Comparison of ENCODE assay signal across 18 cellular contexts in genomic region chr12:6432991-6433390, GRCh38. TPM values are rescaled to one million over a fixed set of nuclear protein-coding genes. Genes with fewer than 3 reads are reported as not detected.
DNase-seq lines count a peak whose midpoint lies in the region; ATAC-seq and TF ChIP-seq lines count a peak whose summit lies in the region.
"Had no signal": no experiment of that assay in that cellular context is flagged by ENCODE, and none has a peak within 500 bp of the region (broad histone marks: within the 10 kb centered on the region; RNA-seq: fewer than 3 reads in every experiment).

No MANE protein-coding gene starts in this region.

- H3K9ac ChIP-seq in IMR-90 (ENCODE audit: low read depth, low read length) (no peak overlapping the region), trophoblast cell (ENCODE audit: low read length) (no peak overlapping the region)

- peak; percentile 54 for DNase-seq in activated CD8-positive, alpha-beta memory T cell treated with anti-CD3 and anti-CD28 coated beads for 24 hours
- no peak for DNase-seq in activated CD8-positive, alpha-beta memory T cell treated with anti-CD3 and anti-CD28 coated beads, Interleukin-2, amount 50 U/mL, for 4 hours
- no peak for DNase-seq in IMR-90
- DNase-seq in activated naive CD4-positive, alpha-beta T cell treated with anti-CD3 and anti-CD28 coated beads, Interleukin-2, amount 50 U/mL, for 72 hours (ENCODE audit: low spot score in 2 of 2): no peak
- no peak for DNase-seq in HFFc6
- DNase-seq in trophoblast cell: no peak
- DNase-seq in mesenteric fat pad (ENCODE audit: low spot score): no peak
- DNase-seq: body of pancreas; Calu3; NCI-H1105; RPMI8226; stimulated activated CD4-positive, alpha-beta T cell treated with anti-CD3 and anti-CD28 coated beads, Interleukin-4, amount 100 ng/mL, for 1 hour; upper lobe of right lung had no signal

- 0 out of 4 replicates have a peak, but pooled peaks cover 0 to 3% of the 10 kb centered on the region in 2 experiments for H3K79me1 ChIP-seq in IMR-90 (ENCODE audit: low read depth in 1 of 2, low read length in 2 of 2)
- no peaks in the 10 kb centered on the region for H3K79me1 ChIP-seq in trophoblast cell (ENCODE audit: low read length)

- no peak for TF ChIP-seq RAD21 in IMR-90 (IDR thresholded peaks at IDR 0.05; ENCODE audit: low read length)

- peaks cover 12% of the 10 kb centered on the region for H3K4me1 ChIP-seq in IMR-90 (ENCODE audit: control insufficient read depth, insufficient read depth, low read length)
- H3K4me1 ChIP-seq in trophoblast cell (ENCODE audit: control insufficient read depth in 1 of 2, insufficient read depth in 2 of 2, low read length in 2 of 2): no peaks in the 10 kb centered on the region
- H3K4me1 ChIP-seq: right lobe of liver had no signal

- POLR2A ChIA-PET in IMR-90 (lab: Charles Lee; ENCODE audit: unreplicated experiment): no interaction called here

- H3K27ac Mint-ChIP-seq in activated naive CD4-positive, alpha-beta T cell treated with anti-CD3 and anti-CD28 coated beads, Interleukin-2, amount 50 U/mL, for 72 hours: peak overlapping the region; percentile 73 to 91
- peak overlapping the region; percentile 83 for H3K27ac Mint-ChIP-seq in stimulated activated naive CD8-positive, alpha-beta T cell treated with anti-CD3 and anti-CD28 coated beads, Interleukin-15, Interleukin-2, amounts not matched to agents 100 ng/mL and 50 ng/mL, for 24 hours
- H3K27ac Mint-ChIP-seq in HFFc6: no peak overlapping the region
- H3K27ac Mint-ChIP-seq: dendritic cell treated with granulocyte-macrophage colony-stimulating factor and Interleukin-4, amounts not matched to agents 40 ng/mL and 50 ng/mL, for 4 days had no signal

- H4K5ac ChIP-seq in IMR-90 (ENCODE audit: low read depth, low read length): no peak overlapping the region

- H3K27me3 Mint-ChIP-seq in stimulated activated naive CD8-positive, alpha-beta T cell treated with anti-CD3 and anti-CD28 coated beads, Interleukin-15, Interleukin-2, amounts not matched to agents 100 ng/mL and 50 ng/mL, for 24 hours: no peaks in the 10 kb centered on the region
- no peaks in the 10 kb centered on the region; the same call in 1 of the 2 replicates for H3K27me3 Mint-ChIP-seq in HFFc6 (ENCODE audit: insufficient read depth)

- H3K27ac ChIP-seq in IMR-90 (ENCODE audit: insufficient read depth, low read length): no peak overlapping the region
- no peak overlapping the region for H3K27ac ChIP-seq in trophoblast cell (ENCODE audit: low read depth, low read length)
- H3K27ac ChIP-seq: body of pancreas, esophagus muscularis mucosa, right lobe of liver, upper lobe of right lung had no signal

- intact Hi-C loops in IMR-90 (cut with micrococcal nuclease): no loop called here

- no peak overlapping the region for H4K12ac ChIP-seq in trophoblast cell (ENCODE audit: low read depth, low read length)

- H3K9me1 ChIP-seq in IMR-90 (ENCODE audit: insufficient read depth, low read length): peaks cover 17% of the 10 kb centered on the region

- H3K4me2 ChIP-seq in IMR-90 (ENCODE audit: low read depth, low read length): no peak overlapping the region
- H3K4me2 ChIP-seq in trophoblast cell (ENCODE audit: low read length): no peak overlapping the region

- H2AK9ac ChIP-seq in IMR-90 (replicated peaks; ENCODE audit: low read depth, low read length, poor library complexity): no peak overlapping the region

- H4K91ac ChIP-seq in IMR-90 (ENCODE audit: insufficient read depth, low read depth, low read length): no peak overlapping the region
- no peak overlapping the region for H4K91ac ChIP-seq in trophoblast cell (ENCODE audit: low read depth, low read length)

- no peak overlapping the region for H3K4me3 ChIP-seq in IMR-90 (ENCODE audit: insufficient read depth, low read depth, low read length)
- H3K4me3 ChIP-seq in trophoblast cell (ENCODE audit: low read depth, low read length): no peak overlapping the region
- H3K4me3 ChIP-seq: body of pancreas, esophagus muscularis mucosa, right lobe of liver, upper lobe of right lung had no signal

- no CpG with 5 or more reads among the region's 5 CpGs for WGBS in IMR-90 (ENCODE audit: extremely low coverage in 2 of 2, insufficient read length in 1 of 2), 2 experiments
- WGBS in trophoblast cell (ENCODE audit: extremely low coverage, insufficient coverage, insufficient read length): no CpG with 5 or more reads among the region's 5 CpGs

- H3K23ac ChIP-seq in IMR-90 (ENCODE audit: low read depth, low read length) (peak overlapping the region; percentile 42; the same call in 1 of the 2 replicates), trophoblast cell (ENCODE audit: low read length) (no peak overlapping the region)

- H4K8ac ChIP-seq in IMR-90 (ENCODE audit: low read depth in 2 of 2, low read length in 2 of 2) (peak overlapping the region in 1 of 2 experiments; percentile 35; a peak in 1 of 4 replicates), trophoblast cell (ENCODE audit: low read depth, low read length) (no peak overlapping the region)

- dilution Hi-C loops in IMR-90 (cut with HindIII; ENCODE audit: low sequenced_read_pairs, unreplicated experiment): no loop called here

- H2AK5ac ChIP-seq in IMR-90 (ENCODE audit: low read depth, low read length): no peak overlapping the region
- H2AK5ac ChIP-seq in trophoblast cell (ENCODE audit: low read length): no peak overlapping the region

- H3K4ac ChIP-seq in IMR-90 (ENCODE audit: low read depth, low read length) (no peak overlapping the region), trophoblast cell (ENCODE audit: low read depth, low read length) (no peak overlapping the region)

- no peak for ATAC-seq in IMR-90 (ENCODE audit: low read depth)
- no peak for ATAC-seq in activated naive CD4-positive, alpha-beta T cell treated with anti-CD3 and anti-CD28 coated beads, Interleukin-2, amount 50 U/mL, for 72 hours
- ATAC-seq: body of pancreas, right lobe of liver, upper lobe of right lung had no signal

- BruUV-seq in IMR-90 (replicated peaks; lab: Mats Ljungman, UMichigan): no TSS peak

- H3K4me3 Mint-ChIP-seq in stimulated activated naive CD8-positive, alpha-beta T cell treated with anti-CD3 and anti-CD28 coated beads, Interleukin-15, Interleukin-2, amounts not matched to agents 100 ng/mL and 50 ng/mL, for 24 hours: no peak overlapping the region
- H3K4me3 Mint-ChIP-seq in HFFc6: no peak overlapping the region
- H3K4me3 Mint-ChIP-seq: dendritic cell treated with granulocyte-macrophage colony-stimulating factor and Interleukin-4, amounts not matched to agents 40 ng/mL and 50 ng/mL, for 4 days had no signal

- H3K4me1 Mint-ChIP-seq in stimulated activated naive CD8-positive, alpha-beta T cell treated with anti-CD3 and anti-CD28 coated beads, Interleukin-15, Interleukin-2, amounts not matched to agents 100 ng/mL and 50 ng/mL, for 24 hours (ENCODE audit: low read depth): peaks cover 86% of the 10 kb centered on the region
- peaks cover 22% of the 10 kb centered on the region for H3K4me1 Mint-ChIP-seq in HFFc6 (ENCODE audit: low read depth)

- no peaks in the 10 kb centered on the region for H3K79me2 ChIP-seq in trophoblast cell (ENCODE audit: control insufficient read depth, insufficient read depth, low read length, poor library complexity)

- H2BK12ac ChIP-seq in trophoblast cell (ENCODE audit: low read length): no peak overlapping the region

- no peak for TF ChIP-seq CTCF in IMR-90 (conservative IDR thresholded peaks at IDR 0.05; ENCODE audit: low read depth, low read length)
- TF ChIP-seq CTCF in HFFc6 (IDR thresholded peaks at IDR 0.05): no peak

- H3K36me3 ChIP-seq in IMR-90 (ENCODE audit: control insufficient read depth, insufficient read depth, low read length) (no peaks in the 10 kb centered on the region), trophoblast cell (ENCODE audit: control insufficient read depth in 1 of 2, insufficient read depth in 2 of 2, low read length in 2 of 2) (no peaks in the 10 kb centered on the region)
- H3K36me3 ChIP-seq: esophagus muscularis mucosa, right lobe of liver, upper lobe of right lung had no signal

- H3K14ac ChIP-seq in IMR-90 (replicated peaks; ENCODE audit: low read depth, low read length) (no peak overlapping the region), trophoblast cell (ENCODE audit: low read length) (no peak overlapping the region)

- TF ChIP-seq POLR2A in IMR-90 (IDR thresholded peaks at IDR 0.05; ENCODE audit: low read depth, low read length): no peak

- no peaks in the 10 kb centered on the region for H3K27me3 ChIP-seq in IMR-90 (ENCODE audit: control insufficient read depth, insufficient read depth, low read length)
- H3K27me3 ChIP-seq in trophoblast cell (ENCODE audit: insufficient read depth, low read length): no peaks in the 10 kb centered on the region
- H3K27me3 ChIP-seq: body of pancreas, esophagus muscularis mucosa, right lobe of liver, upper lobe of right lung had no signal

- H2AFZ ChIP-seq in IMR-90 (replicated peaks; ENCODE audit: low read length, poor library complexity) (no peak overlapping the region), trophoblast cell (ENCODE audit: insufficient read depth, low read length, poor library complexity) (no peak overlapping the region)

- in situ Hi-C loops in IMR-90 (cut with MboI; ENCODE audit: low sequenced_read_pairs): no loop called here

- H2BK5ac ChIP-seq in IMR-90 (ENCODE audit: low read depth, low read length, poor library complexity, severe bottlenecking) (no peak overlapping the region), trophoblast cell (ENCODE audit: low read depth, low read length, poor library complexity) (no peak overlapping the region)

- H3K18ac ChIP-seq in IMR-90 (ENCODE audit: low read depth, low read length) (no peak overlapping the region), trophoblast cell (ENCODE audit: low read length) (no peak overlapping the region)

- H3K9me3 ChIP-seq in IMR-90 (ENCODE audit: control insufficient read depth, insufficient read depth, low read length): no peaks in the 10 kb centered on the region
- no peaks in the 10 kb centered on the region for H3K9me3 ChIP-seq in trophoblast cell (ENCODE audit: insufficient read depth, low read depth, low read length)
- H3K9me3 ChIP-seq: body of pancreas, esophagus muscularis mucosa, right lobe of liver, upper lobe of right lung had no signal

- no peak overlapping the region for H3K56ac ChIP-seq in IMR-90 (ENCODE audit: extremely low read depth, insufficient read depth, low read length)

- H2BK20ac ChIP-seq in IMR-90 (ENCODE audit: low read depth, low read length): no peak overlapping the region

- no peaks in the 10 kb centered on the region for H3K9me3 Mint-ChIP-seq in activated naive CD4-positive, alpha-beta T cell treated with anti-CD3 and anti-CD28 coated beads, Interleukin-2, amount 50 U/mL, for 72 hours
- no peaks in the 10 kb centered on the region for H3K9me3 Mint-ChIP-seq in stimulated activated naive CD8-positive, alpha-beta T cell treated with anti-CD3 and anti-CD28 coated beads, Interleukin-15, Interleukin-2, amounts not matched to agents 100 ng/mL and 50 ng/mL, for 24 hours
- no peaks in the 10 kb centered on the region for H3K9me3 Mint-ChIP-seq in HFFc6
- H3K9me3 Mint-ChIP-seq: dendritic cell treated with granulocyte-macrophage colony-stimulating factor and Interleukin-4, amounts not matched to agents 40 ng/mL and 50 ng/mL, for 4 days had no signal

- H2BK120ac ChIP-seq in IMR-90 (ENCODE audit: low read depth, low read length): no peak overlapping the region
- H2BK120ac ChIP-seq in trophoblast cell (ENCODE audit: insufficient read depth, low read length, poor library complexity): no peak overlapping the region

- H4K20me1 ChIP-seq in IMR-90 (ENCODE audit: insufficient read depth, low read length): no peaks in the 10 kb centered on the region

- no peaks in the 10 kb centered on the region for H3K36me3 Mint-ChIP-seq in activated naive CD4-positive, alpha-beta T cell treated with anti-CD3 and anti-CD28 coated beads, Interleukin-2, amount 50 U/mL, for 72 hours
- no peaks in the 10 kb centered on the region for H3K36me3 Mint-ChIP-seq in stimulated activated naive CD8-positive, alpha-beta T cell treated with anti-CD3 and anti-CD28 coated beads, Interleukin-15, Interleukin-2, amounts not matched to agents 100 ng/mL and 50 ng/mL, for 24 hours (ENCODE audit: low read depth)
- no peaks in the 10 kb centered on the region for H3K36me3 Mint-ChIP-seq in HFFc6 (ENCODE audit: low read depth)

- CTCF ChIA-PET in IMR-90 (lab: Yijun Ruan, JAX): no interaction called here

- H2BK15ac ChIP-seq in IMR-90 (ENCODE audit: low read depth, low read length): no peak overlapping the region

RNA-seq across cellular contexts. Expression of gene CD27, which starts 11.8 kb away (rescaled TPM):
- total RNA-seq in IMR-90 (2012; rRNA removed) (not detected in 2 replicates), mesenteric fat pad (not detected)
- polyA plus RNA-seq in IMR-90 (2012; rRNA removed): 0.07 and 0.10 TPM in 2 replicates
- polyA plus RNA-seq in IMR-90 (2012; cell fraction: cytosol; rRNA removed): 0.05 TPM in 1 of 2 replicates, not detected in the other
- 0.07 TPM in 1 of 2 replicates, not detected in the other for polyA plus RNA-seq in IMR-90 (2012; cell fraction: nucleus; rRNA removed; ENCODE audit: low replicate concordance)
- 100 to 1,000 TPM in 1 of 2 donors, 10 to 100 TPM in 1; 77.9 to 162 TPM for total RNA-seq in activated naive CD4-positive, alpha-beta T cell treated with anti-CD3 and anti-CD28 coated beads, Interleukin-2, amount 50 U/mL, for 72 hours
- total RNA-seq in HFFc6 (2021; fragmentation: NEBNext Ultra II Directional; extraction: Animal tissue kit (Norgen Biotek cat#: 25700)): under 1 TPM in 2 of 6 experiments, not detected in 4; 0.19 to 0.28 TPM
- not detected in 2 replicates for polyA plus RNA-seq in trophoblast cell (2013)
- total RNA-seq: body of pancreas, Calu3 had no signal
- polyA plus RNA-seq: AG04450 had no signal

RNA-seq across cellular contexts. Expression of gene TAPBPL, which starts 18.9 kb away (rescaled TPM):
- total RNA-seq in IMR-90 (2012; rRNA removed) (3.4 and 3.6 TPM in 2 replicates), mesenteric fat pad (13.0 TPM)
- polyA plus RNA-seq in IMR-90 (2012; rRNA removed): 10.4 and 12.1 TPM in 2 replicates
- polyA plus RNA-seq in IMR-90 (2012; cell fraction: cytosol; rRNA removed): 8.1 and 14.4 TPM in 2 replicates
- polyA plus RNA-seq in IMR-90 (2012; cell fraction: nucleus; rRNA removed; ENCODE audit: low replicate concordance): 8.3 and 12.8 TPM in 2 replicates
- total RNA-seq in activated naive CD4-positive, alpha-beta T cell treated with anti-CD3 and anti-CD28 coated beads, Interleukin-2, amount 50 U/mL, for 72 hours: 10 to 100 TPM; 31.4 to 33.7 TPM
- total RNA-seq in HFFc6 (2021; fragmentation: NEBNext Ultra II Directional; extraction: Animal tissue kit (Norgen Biotek cat#: 25700)): 1 to 10 TPM; 4.3 to 8.2 (median 6.5) TPM
- polyA plus RNA-seq in trophoblast cell (2013): 0.04 and 0.17 TPM in 2 replicates

RNA-seq across cellular contexts. Expression of gene VAMP1, which starts 37.5 kb away (rescaled TPM):
- total RNA-seq in IMR-90 (2012; rRNA removed) (7.2 and 7.5 TPM in 2 replicates), mesenteric fat pad (5.8 TPM)
- 21.9 and 23.1 TPM in 2 replicates for polyA plus RNA-seq in IMR-90 (2012; rRNA removed)
- polyA plus RNA-seq in IMR-90 (2012; cell fraction: cytosol; rRNA removed): 10.5 and 21.1 TPM in 2 replicates
- polyA plus RNA-seq in IMR-90 (2012; cell fraction: nucleus; rRNA removed; ENCODE audit: low replicate concordance): 87.7 and 150 TPM in 2 replicates
- total RNA-seq in activated naive CD4-positive, alpha-beta T cell treated with anti-CD3 and anti-CD28 coated beads, Interleukin-2, amount 50 U/mL, for 72 hours: 100 to 1,000 TPM in 1 of 2 donors, 10 to 100 TPM in 1; 47.6 to 151 TPM
- total RNA-seq in HFFc6 (2021; fragmentation: NEBNext Ultra II Directional; extraction: Animal tissue kit (Norgen Biotek cat#: 25700)): 10 to 100 TPM in 5 of 6 experiments, 1 to 10 TPM in 1; 8.6 to 13.0 (median 10.8) TPM
- 8.1 and 8.3 TPM in 2 replicates for polyA plus RNA-seq in trophoblast cell (2013)

RNA-seq across cellular contexts. Expression of gene LTBR, which starts 49.0 kb away (rescaled TPM):
- total RNA-seq in IMR-90 (2012; rRNA removed): 19.7 and 24.7 TPM in 2 replicates
- polyA plus RNA-seq in IMR-90 (2012; rRNA removed): 62.5 and 66.0 TPM in 2 replicates
- polyA plus RNA-seq in IMR-90 (2012; cell fraction: cytosol; rRNA removed): 71.8 and 82.3 TPM in 2 replicates
- 71.5 and 142 TPM in 2 replicates for polyA plus RNA-seq in IMR-90 (2012; cell fraction: nucleus; rRNA removed; ENCODE audit: low replicate concordance)
- 1 to 10 TPM; 2.0 to 3.1 TPM for total RNA-seq in activated naive CD4-positive, alpha-beta T cell treated with anti-CD3 and anti-CD28 coated beads, Interleukin-2, amount 50 U/mL, for 72 hours
- total RNA-seq in HFFc6 (2021; fragmentation: NEBNext Ultra II Directional; extraction: Animal tissue kit (Norgen Biotek cat#: 25700)): 100 to 1,000 TPM in 3 of 6 experiments, 10 to 100 TPM in 3; 91.5 to 124 (median 106) TPM
- polyA plus RNA-seq in trophoblast cell (2013): 34.3 and 34.8 TPM in 2 replicates
- total RNA-seq in mesenteric fat pad: 161 TPM

RNA-seq across cellular contexts. Expression of gene SCNN1A, which starts 57.6 kb away (rescaled TPM):
- not detected in 2 replicates for total RNA-seq in IMR-90 (2012; rRNA removed)
- polyA plus RNA-seq in IMR-90 (2012; rRNA removed): 0.24 and 0.41 TPM in 2 replicates
- 0.13 and 0.16 TPM in 2 replicates for polyA plus RNA-seq in IMR-90 (2012; cell fraction: cytosol; rRNA removed)
- 0.32 and 1.2 TPM in 2 replicates for polyA plus RNA-seq in IMR-90 (2012; cell fraction: nucleus; rRNA removed; ENCODE audit: low replicate concordance)
- total RNA-seq in activated naive CD4-positive, alpha-beta T cell treated with anti-CD3 and anti-CD28 coated beads, Interleukin-2, amount 50 U/mL, for 72 hours: 1 to 10 TPM; 1.1 to 2.8 TPM
- total RNA-seq in HFFc6 (2021; fragmentation: NEBNext Ultra II Directional; extraction: Animal tissue kit (Norgen Biotek cat#: 25700)): under 1 TPM in 1 of 6 experiments, not detected in 5; 0.18 TPM
- polyA plus RNA-seq in trophoblast cell (2013): 2.3 and 2.7 TPM in 2 replicates
- total RNA-seq in mesenteric fat pad: 3.3 TPM

Comparison
In these comparisons a context has a peak if more than half of its experiments do, and no peak if none do; other contexts are left out.
1. RNA of gene CD27, which starts 11.8 kb away (total RNA-seq): 77.9 to 162 TPM in activated naive CD4-positive, alpha-beta T cell treated with anti-CD3 and anti-CD28 coated beads, Interleukin-2, amount 50 U/mL, for 72 hours; not detected in mesenteric fat pad (single experiment), 0.19 to 0.28 TPM in HFFc6 and not detected in IMR-90; every median in the first group is over 10 times any median in the second.